1 cellular context compared by ENCODE assay signal in the genomic region with DNA sequence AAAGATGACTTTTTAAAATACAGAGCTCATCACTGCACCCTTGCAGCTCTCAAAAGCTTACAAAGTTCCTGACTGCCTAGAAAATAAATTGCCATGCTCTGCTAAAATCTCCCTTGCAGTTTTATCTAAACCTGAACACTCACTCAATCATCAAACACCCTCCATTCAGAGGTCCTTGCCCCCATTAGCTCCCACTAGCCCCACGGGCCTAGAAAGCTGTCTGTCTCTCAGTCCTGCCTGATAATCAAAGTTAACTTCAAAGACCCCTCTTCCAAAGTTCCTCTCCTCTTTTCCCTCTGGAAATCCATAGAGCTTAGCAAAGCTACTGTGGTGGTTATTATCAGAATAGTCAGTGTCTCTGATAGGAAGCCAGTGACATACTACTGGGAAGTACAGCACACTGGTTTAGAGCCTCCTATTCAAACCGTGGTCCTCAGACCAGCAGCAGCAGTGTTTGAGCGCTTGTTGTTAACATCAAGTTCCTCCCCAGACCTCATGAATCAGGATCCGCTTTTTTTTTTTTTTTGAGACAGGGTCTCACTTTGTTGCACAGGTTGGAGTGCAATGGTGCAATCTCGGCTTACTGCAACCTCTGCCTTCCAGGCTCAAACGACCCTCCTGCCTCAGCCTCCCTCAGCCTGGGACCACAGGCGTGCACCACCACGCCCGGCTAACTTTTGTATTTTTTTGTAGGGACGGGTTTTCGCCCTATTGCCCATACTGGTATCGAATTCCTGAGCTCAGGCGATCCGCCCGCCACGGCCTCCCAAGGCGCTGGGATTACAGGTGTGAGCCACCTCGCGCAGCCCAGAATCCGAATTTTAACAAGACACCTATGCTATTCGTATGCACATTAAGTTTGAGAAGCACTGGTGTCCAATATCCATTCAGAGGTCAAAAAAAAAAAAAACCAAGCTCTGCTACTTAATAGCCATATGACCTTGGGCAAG.
TF ChIP-seq lines count a peak whose summit lies in the region.

No MANE protein-coding gene starts in this region.

TF ChIP-seq in GM23338, 12 proteins besides CTCF, POLR2A, EP300 and RAD21 (continued from another document):
- TF ChIP-seq, protein P1, sequence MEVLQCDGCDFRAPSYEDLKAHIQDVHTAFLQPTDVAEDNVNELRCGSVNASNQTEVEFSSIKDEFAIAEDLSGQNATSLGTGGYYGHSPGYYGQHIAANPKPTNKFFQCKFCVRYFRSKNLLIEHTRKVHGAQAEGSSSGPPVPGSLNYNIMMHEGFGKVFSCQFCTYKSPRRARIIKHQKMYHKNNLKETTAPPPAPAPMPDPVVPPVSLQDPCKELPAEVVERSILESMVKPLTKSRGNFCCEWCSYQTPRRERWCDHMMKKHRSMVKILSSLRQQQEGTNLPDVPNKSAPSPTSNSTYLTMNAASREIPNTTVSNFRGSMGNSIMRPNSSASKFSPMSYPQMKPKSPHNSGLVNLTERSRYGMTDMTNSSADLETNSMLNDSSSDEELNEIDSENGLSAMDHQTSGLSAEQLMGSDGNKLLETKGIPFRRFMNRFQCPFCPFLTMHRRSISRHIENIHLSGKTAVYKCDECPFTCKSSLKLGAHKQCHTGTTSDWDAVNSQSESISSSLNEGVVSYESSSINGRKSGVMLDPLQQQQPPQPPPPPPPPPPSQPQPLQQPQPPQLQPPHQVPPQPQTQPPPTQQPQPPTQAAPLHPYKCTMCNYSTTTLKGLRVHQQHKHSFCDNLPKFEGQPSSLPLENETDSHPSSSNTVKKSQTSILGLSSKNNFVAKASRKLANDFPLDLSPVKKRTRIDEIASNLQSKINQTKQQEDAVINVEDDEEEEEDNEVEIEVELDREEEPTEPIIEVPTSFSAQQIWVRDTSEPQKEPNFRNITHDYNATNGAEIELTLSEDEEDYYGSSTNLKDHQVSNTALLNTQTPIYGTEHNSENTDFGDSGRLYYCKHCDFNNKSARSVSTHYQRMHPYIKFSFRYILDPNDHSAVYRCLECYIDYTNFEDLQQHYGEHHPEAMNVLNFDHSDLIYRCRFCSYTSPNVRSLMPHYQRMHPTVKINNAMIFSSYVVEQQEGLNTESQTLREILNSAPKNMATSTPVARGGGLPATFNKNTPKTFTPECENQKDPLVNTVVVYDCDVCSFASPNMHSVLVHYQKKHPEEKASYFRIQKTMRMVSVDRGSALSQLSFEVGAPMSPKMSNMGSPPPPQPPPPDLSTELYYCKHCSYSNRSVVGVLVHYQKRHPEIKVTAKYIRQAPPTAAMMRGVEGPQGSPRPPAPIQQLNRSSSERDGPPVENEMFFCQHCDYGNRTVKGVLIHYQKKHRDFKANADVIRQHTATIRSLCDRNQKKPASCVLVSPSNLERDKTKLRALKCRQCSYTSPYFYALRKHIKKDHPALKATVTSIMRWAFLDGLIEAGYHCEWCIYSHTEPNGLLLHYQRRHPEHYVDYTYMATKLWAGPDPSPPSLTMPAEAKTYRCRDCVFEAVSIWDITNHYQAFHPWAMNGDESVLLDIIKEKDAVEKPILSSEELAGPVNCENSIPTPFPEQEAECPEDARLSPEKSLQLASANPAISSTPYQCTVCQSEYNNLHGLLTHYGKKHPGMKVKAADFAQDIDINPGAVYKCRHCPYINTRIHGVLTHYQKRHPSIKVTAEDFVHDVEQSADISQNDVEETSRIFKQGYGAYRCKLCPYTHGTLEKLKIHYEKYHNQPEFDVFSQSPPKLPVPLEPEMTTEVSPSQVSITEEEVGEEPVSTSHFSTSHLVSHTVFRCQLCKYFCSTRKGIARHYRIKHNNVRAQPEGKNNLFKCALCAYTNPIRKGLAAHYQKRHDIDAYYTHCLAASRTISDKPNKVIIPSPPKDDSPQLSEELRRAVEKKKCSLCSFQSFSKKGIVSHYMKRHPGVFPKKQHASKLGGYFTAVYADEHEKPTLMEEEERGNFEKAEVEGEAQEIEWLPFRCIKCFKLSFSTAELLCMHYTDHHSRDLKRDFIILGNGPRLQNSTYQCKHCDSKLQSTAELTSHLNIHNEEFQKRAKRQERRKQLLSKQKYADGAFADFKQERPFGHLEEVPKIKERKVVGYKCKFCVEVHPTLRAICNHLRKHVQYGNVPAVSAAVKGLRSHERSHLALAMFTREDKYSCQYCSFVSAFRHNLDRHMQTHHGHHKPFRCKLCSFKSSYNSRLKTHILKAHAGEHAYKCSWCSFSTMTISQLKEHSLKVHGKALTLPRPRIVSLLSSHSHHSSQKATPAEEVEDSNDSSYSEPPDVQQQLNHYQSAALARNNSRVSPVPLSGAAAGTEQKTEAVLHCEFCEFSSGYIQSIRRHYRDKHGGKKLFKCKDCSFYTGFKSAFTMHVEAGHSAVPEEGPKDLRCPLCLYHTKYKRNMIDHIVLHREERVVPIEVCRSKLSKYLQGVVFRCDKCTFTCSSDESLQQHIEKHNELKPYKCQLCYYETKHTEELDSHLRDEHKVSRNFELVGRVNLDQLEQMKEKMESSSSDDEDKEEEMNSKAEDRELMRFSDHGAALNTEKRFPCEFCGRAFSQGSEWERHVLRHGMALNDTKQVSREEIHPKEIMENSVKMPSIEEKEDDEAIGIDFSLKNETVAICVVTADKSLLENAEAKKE (CRISPR knock-in tag; IDR thresholded peaks at IDR 0.05): no peak
- TF ChIP-seq CREB1 (CRISPR knock-in tag; IDR thresholded peaks at IDR 0.05; ENCODE audit: low read depth) (no peak), REST (IDR thresholded peaks at IDR 0.05; ENCODE audit: unreplicated experiment) (no peak)
TF ChIP-seq in GM23338: peak in this region for 0.
